Comparison of ENCODE assay signal across 1 cellular context in the genomic region with DNA sequence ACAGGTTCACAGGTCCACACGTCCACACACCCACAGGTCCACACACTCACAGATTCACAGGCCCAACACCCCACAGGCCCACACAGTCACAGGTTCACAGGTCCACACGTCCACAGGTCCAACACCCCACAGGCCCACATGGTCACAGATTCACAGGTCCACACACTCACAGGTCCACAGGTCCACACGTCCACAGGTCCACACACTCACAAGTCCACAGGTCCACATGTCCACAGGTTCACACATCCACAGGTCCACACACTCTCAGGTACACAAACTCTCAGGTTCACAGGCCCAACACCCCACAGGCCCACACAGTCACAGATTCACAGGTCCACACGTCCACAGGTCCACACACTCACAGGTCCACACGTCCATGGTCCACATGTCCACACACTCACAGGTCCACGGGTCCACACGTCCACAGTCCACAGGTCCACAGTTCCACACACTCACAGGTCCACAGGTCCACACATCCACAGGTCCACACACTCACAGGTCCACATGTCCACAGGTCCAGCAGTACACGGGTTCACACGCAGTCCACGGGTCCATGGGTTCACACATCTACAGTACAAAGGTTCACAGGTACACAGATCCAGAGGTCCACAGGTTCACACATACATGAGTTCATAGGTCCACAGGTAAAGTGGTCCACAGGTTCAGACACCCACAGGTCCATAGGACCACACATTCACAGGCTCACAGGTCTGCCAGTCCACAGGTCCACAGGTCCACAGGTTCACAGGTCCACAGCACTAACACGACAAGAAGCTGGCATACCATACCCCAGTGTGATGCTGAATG.
TF ChIP-seq lines count a peak whose summit lies in the region.

No MANE protein-coding gene starts in this region.

TF ChIP-seq in K562, 482 proteins besides CTCF, POLR2A, EP300 and RAD21 (continued from another document):
- TF ChIP-seq, protein P1, sequence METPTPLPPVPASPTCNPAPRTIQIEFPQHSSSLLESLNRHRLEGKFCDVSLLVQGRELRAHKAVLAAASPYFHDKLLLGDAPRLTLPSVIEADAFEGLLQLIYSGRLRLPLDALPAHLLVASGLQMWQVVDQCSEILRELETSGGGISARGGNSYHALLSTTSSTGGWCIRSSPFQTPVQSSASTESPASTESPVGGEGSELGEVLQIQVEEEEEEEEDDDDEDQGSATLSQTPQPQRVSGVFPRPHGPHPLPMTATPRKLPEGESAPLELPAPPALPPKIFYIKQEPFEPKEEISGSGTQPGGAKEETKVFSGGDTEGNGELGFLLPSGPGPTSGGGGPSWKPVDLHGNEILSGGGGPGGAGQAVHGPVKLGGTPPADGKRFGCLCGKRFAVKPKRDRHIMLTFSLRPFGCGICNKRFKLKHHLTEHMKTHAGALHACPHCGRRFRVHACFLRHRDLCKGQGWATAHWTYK (CRISPR knock-in tag; IDR thresholded peaks at IDR 0.05): 0 out of 2 replicates have a peak, but pooled peaks have one; percentile 36
